In the genomic region with DNA sequence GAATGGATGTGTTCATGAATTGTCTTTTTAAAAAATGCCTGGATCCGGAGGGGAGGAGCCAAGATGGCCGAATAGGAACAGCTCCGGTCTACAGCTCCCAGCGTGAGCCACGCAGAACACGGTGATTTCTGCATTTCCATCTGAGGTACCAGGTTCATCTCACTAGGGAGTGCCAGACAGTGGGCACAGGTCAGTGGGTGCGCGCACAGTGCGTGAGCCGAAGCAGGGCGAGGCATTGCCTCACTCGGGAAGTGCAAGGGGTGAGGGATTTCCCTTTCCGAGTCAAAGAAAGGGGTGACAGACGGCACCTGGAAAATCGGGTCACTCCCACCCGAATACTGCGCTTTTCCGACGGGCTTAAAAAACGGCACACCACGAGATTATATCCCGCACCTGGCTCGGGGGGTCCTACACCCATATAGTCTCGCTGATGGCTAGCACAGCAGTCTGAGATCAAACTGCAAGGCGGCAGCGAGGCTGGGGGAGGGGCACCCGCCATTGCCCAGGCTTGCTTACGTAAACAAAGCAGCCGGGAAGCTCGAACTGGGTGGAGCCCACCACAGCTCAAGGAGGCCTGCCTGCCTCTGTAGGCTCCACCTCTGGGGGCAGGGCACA, we compare ENCODE assay signal across 5 cellular contexts. TPM values are rescaled to one million over a fixed set of nuclear protein-coding genes. Genes with fewer than 3 reads are reported as not detected.
"Had no signal": no experiment of that assay in that cellular context is flagged by ENCODE, and none has a peak within 500 bp of the region (broad histone marks: within the 10 kb centered on the region; RNA-seq: fewer than 3 reads in every experiment).

No MANE protein-coding gene starts in this region.

RNA-seq across cellular contexts. Expression of a gene that starts 50.6 kb away (rescaled TPM):
- polyA plus RNA-seq: immature natural killer cell; naive thymus-derived CD8-positive, alpha-beta T cell had no signal

RNA-seq across cellular contexts. Expression of a gene that starts 54.3 kb away (rescaled TPM):
- total RNA-seq: liver, skeletal muscle tissue, ureter had no signal
- polyA plus RNA-seq: immature natural killer cell; liver; naive thymus-derived CD8-positive, alpha-beta T cell had no signal
